Comparison of ENCODE assay signal across 38 cellular contexts in genomic region chr20:38704136-38704535, GRCh38. TPM values are rescaled to one million over a fixed set of nuclear protein-coding genes. Genes with fewer than 3 reads are reported as not detected.
"Had no signal": no experiment of that assay in that cellular context is flagged by ENCODE, and none has a peak within 500 bp of the region (broad histone marks: within the 10 kb centered on the region; RNA-seq: fewer than 3 reads in every experiment).

No MANE protein-coding gene starts in this region.

- H3K9me3 ChIP-seq: MG63 had no signal

- H3K4me3 ChIP-seq: MG63 had no signal

- H3K36me3 ChIP-seq: MG63 had no signal

- DNase-seq: Karpas-422, Kasumi-1, MG63, MM.1S, MV-4-11, NCI-H1048, NCI-H1092, NCI-H1092 treated with DMSO at 0.1 percent for 48 hours, NCI-H1105, NCI-H1105 treated with DMSO at 0.1 percent for 48 hours, NCI-H1417, NCI-H1417 treated with DMSO at 0.1 percent for 48 hours, NCI-H1436, NCI-H1436 treated with DMSO at 0.1 percent for 48 hours, NCI-H146, NCI-H1694, NCI-H1694 treated with DMSO at 0.1 percent for 48 hours, NCI-H187, NCI-H187 treated with DMSO at 0.1 percent for 48 hours, NCI-H1930, NCI-H2029, NCI-H2029 treated with DMSO at 0.1 percent for 48 hours, NCI-H2081, NCI-H2081 treated with DMSO at 0.1 percent for 48 hours, NCI-H2107, NCI-H2171, NCI-H2171 treated with DMSO at 0.1 percent for 48 hours, NCI-H2227 treated with DMSO at 0.1 percent for 48 hours, NCI-H226, NCI-H345, NCI-H446 treated with DMSO at 0.1 percent for 48 hours, NCI-H510A, NCI-H510A treated with DMSO at 0.1 percent for 48 hours, NCI-H524 had no signal

RNA-seq across cellular contexts. Expression of gene SLC32A1, which starts 20.1 kb away (rescaled TPM):
- total RNA-seq: LHCN-M2, M059J, MCF 10A, NCI-H460 had no signal
